In the genomic region with DNA sequence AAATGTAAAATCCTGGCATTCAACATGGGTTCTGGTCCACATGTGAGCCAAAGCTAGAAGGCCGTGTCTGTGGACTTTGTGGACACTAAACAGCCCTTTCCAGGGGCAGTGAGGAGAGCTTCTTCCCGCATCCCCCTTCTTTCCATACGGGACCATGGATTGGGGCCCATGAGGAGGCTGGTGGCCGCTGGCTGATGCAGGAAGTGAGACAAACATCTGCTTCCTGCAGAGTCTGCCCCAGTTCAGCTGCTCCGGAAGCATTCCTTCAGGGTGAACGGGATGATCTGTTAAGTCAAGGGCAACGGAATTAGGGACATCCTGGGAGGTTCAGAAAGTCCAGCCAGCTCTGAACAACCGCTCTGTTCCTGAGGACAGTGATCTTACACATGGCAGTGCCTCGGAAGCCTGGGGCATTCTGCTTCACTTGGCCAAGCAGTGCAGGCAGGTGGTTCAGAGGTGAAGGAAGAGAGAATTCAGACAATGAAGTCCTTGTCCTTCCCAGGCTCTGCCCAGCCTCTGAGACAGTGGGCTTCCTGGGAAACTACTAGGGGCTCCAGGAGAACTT, we compare ENCODE assay signal across 1 cellular context.
TF ChIP-seq lines count a peak whose summit lies in the region.

No MANE protein-coding gene starts in this region.

TF ChIP-seq in HepG2, 621 proteins besides CTCF, POLR2A, EP300 and RAD21 (continues in another document):
- TF ChIP-seq SMARCE1 (IDR thresholded peaks at IDR 0.05; ENCODE audit: borderline replicate concordance) (no peak), ATF1 (CRISPR knock-in tag; IDR thresholded peaks at IDR 0.05) (no peak), RARA (CRISPR knock-in tag; IDR thresholded peaks at IDR 0.05) (0 out of 2 replicates have a peak, but pooled peaks have one; percentile 23), ZNF766 (CRISPR knock-in tag; IDR thresholded peaks at IDR 0.05; ENCODE audit: borderline replicate concordance) (0 out of 2 replicates have a peak, but pooled peaks have one; percentile 31), POGZ (CRISPR knock-in tag; IDR thresholded peaks at IDR 0.05) (peak; percentile 55), ZNF605 (CRISPR knock-in tag; IDR thresholded peaks at IDR 0.05) (no peak), ZBTB38 (CRISPR knock-in tag; IDR thresholded peaks at IDR 0.05) (peak; percentile 79; the same call in 1 of the 2 replicates), TGIF2 (CRISPR knock-in tag; IDR thresholded peaks at IDR 0.05) (no peak), ZSCAN22 (CRISPR knock-in tag; IDR thresholded peaks at IDR 0.05) (no peak), AGO1 (IDR thresholded peaks at IDR 0.05; ENCODE audit: low read depth, low read length, poor library complexity, severe bottlenecking) (no peak), ZNF430 (CRISPR knock-in tag; IDR thresholded peaks at IDR 0.05) (no peak), RBM39 (IDR thresholded peaks at IDR 0.05; ENCODE audit: low read depth, low read length, poor library complexity, severe bottlenecking) (no peak), MEIS2 (CRISPR knock-in tag; IDR thresholded peaks at IDR 0.05) (no peak), NFIC (IDR thresholded peaks at IDR 0.05; ENCODE audit: low read length) (no peak), MIER2 (CRISPR knock-in tag; IDR thresholded peaks at IDR 0.05) (no peak), ZNF567 (CRISPR knock-in tag; IDR thresholded peaks at IDR 0.05; ENCODE audit: borderline replicate concordance) (no peak), JDP2 (CRISPR knock-in tag; IDR thresholded peaks at IDR 0.05; ENCODE audit: borderline replicate concordance) (no peak), PITX1 (CRISPR knock-in tag; IDR thresholded peaks at IDR 0.05) (peak; percentile 76), ZNF10 (CRISPR knock-in tag; IDR thresholded peaks at IDR 0.05; ENCODE audit: borderline replicate concordance, low read depth) (no peak), NR2C2 (CRISPR knock-in tag; IDR thresholded peaks at IDR 0.05; ENCODE audit: borderline replicate concordance) (peak; percentile 98), TAF15 (IDR thresholded peaks at IDR 0.05; ENCODE audit: low read depth, low read length, poor library complexity, severe bottlenecking) (no peak), SNAPC2 (CRISPR knock-in tag; IDR thresholded peaks at IDR 0.05) (no peak), ZNF543 (CRISPR knock-in tag; IDR thresholded peaks at IDR 0.05) (no peak), TBL1XR1 (IDR thresholded peaks at IDR 0.05; ENCODE audit: borderline replicate concordance, low read length, partially characterized antibody) (no peak), ZNF232 (CRISPR knock-in tag; IDR thresholded peaks at IDR 0.05; ENCODE audit: borderline replicate concordance) (0 out of 2 replicates have a peak, but pooled peaks have one; percentile 54), ZFX (CRISPR knock-in tag; IDR thresholded peaks at IDR 0.05; ENCODE audit: low read depth) (peak; percentile 47), ZNF557 (CRISPR knock-in tag; IDR thresholded peaks at IDR 0.05) (peak; percentile 73; the same call in 1 of the 2 replicates), CEBPG (CRISPR knock-in tag; IDR thresholded peaks at IDR 0.05) (no peak), SNAI1 (CRISPR knock-in tag; IDR thresholded peaks at IDR 0.05; ENCODE audit: borderline replicate concordance) (no peak), SKI (IDR thresholded peaks at IDR 0.05; ENCODE audit: partially characterized antibody) (no peak), RAD51 (IDR thresholded peaks at IDR 0.05; ENCODE audit: borderline replicate concordance) (no peak), NR1H2 (CRISPR knock-in tag; IDR thresholded peaks at IDR 0.05; ENCODE audit: borderline replicate concordance, low read depth) (no peak), RCOR2 (CRISPR knock-in tag; IDR thresholded peaks at IDR 0.05) (0 out of 2 replicates have a peak, but pooled peaks have one; percentile 23), HES4 (CRISPR knock-in tag; IDR thresholded peaks at IDR 0.05; ENCODE audit: borderline replicate concordance) (no peak), PAF1 (CRISPR knock-in tag; IDR thresholded peaks at IDR 0.05) (no peak), ZBTB21 (CRISPR knock-in tag; IDR thresholded peaks at IDR 0.05) (no peak), ZNF644 (CRISPR knock-in tag; IDR thresholded peaks at IDR 0.05; ENCODE audit: low read depth) (no peak), YEATS2 (CRISPR knock-in tag; IDR thresholded peaks at IDR 0.05; ENCODE audit: borderline replicate concordance) (no peak)
- TF ChIP-seq, protein P1, sequence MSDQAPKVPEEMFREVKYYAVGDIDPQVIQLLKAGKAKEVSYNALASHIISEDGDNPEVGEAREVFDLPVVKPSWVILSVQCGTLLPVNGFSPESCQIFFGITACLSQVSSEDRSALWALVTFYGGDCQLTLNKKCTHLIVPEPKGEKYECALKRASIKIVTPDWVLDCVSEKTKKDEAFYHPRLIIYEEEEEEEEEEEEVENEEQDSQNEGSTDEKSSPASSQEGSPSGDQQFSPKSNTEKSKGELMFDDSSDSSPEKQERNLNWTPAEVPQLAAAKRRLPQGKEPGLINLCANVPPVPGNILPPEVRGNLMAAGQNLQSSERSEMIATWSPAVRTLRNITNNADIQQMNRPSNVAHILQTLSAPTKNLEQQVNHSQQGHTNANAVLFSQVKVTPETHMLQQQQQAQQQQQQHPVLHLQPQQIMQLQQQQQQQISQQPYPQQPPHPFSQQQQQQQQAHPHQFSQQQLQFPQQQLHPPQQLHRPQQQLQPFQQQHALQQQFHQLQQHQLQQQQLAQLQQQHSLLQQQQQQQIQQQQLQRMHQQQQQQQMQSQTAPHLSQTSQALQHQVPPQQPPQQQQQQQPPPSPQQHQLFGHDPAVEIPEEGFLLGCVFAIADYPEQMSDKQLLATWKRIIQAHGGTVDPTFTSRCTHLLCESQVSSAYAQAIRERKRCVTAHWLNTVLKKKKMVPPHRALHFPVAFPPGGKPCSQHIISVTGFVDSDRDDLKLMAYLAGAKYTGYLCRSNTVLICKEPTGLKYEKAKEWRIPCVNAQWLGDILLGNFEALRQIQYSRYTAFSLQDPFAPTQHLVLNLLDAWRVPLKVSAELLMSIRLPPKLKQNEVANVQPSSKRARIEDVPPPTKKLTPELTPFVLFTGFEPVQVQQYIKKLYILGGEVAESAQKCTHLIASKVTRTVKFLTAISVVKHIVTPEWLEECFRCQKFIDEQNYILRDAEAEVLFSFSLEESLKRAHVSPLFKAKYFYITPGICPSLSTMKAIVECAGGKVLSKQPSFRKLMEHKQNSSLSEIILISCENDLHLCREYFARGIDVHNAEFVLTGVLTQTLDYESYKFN (CRISPR knock-in tag; conservative IDR thresholded peaks at IDR 0.05) = no peak
- TF ChIP-seq, protein P2, sequence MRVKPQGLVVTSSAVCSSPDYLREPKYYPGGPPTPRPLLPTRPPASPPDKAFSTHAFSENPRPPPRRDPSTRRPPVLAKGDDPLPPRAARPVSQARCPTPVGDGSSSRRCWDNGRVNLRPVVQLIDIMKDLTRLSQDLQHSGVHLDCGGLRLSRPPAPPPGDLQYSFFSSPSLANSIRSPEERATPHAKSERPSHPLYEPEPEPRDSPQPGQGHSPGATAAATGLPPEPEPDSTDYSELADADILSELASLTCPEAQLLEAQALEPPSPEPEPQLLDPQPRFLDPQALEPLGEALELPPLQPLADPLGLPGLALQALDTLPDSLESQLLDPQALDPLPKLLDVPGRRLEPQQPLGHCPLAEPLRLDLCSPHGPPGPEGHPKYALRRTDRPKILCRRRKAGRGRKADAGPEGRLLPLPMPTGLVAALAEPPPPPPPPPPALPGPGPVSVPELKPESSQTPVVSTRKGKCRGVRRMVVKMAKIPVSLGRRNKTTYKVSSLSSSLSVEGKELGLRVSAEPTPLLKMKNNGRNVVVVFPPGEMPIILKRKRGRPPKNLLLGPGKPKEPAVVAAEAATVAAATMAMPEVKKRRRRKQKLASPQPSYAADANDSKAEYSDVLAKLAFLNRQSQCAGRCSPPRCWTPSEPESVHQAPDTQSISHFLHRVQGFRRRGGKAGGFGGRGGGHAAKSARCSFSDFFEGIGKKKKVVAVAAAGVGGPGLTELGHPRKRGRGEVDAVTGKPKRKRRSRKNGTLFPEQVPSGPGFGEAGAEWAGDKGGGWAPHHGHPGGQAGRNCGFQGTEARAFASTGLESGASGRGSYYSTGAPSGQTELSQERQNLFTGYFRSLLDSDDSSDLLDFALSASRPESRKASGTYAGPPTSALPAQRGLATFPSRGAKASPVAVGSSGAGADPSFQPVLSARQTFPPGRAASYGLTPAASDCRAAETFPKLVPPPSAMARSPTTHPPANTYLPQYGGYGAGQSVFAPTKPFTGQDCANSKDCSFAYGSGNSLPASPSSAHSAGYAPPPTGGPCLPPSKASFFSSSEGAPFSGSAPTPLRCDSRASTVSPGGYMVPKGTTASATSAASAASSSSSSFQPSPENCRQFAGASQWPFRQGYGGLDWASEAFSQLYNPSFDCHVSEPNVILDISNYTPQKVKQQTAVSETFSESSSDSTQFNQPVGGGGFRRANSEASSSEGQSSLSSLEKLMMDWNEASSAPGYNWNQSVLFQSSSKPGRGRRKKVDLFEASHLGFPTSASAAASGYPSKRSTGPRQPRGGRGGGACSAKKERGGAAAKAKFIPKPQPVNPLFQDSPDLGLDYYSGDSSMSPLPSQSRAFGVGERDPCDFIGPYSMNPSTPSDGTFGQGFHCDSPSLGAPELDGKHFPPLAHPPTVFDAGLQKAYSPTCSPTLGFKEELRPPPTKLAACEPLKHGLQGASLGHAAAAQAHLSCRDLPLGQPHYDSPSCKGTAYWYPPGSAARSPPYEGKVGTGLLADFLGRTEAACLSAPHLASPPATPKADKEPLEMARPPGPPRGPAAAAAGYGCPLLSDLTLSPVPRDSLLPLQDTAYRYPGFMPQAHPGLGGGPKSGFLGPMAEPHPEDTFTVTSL (CRISPR knock-in tag; IDR thresholded peaks at IDR 0.05; ENCODE audit: borderline replicate concordance) = no peak
- TF ChIP-seq, protein P3, sequence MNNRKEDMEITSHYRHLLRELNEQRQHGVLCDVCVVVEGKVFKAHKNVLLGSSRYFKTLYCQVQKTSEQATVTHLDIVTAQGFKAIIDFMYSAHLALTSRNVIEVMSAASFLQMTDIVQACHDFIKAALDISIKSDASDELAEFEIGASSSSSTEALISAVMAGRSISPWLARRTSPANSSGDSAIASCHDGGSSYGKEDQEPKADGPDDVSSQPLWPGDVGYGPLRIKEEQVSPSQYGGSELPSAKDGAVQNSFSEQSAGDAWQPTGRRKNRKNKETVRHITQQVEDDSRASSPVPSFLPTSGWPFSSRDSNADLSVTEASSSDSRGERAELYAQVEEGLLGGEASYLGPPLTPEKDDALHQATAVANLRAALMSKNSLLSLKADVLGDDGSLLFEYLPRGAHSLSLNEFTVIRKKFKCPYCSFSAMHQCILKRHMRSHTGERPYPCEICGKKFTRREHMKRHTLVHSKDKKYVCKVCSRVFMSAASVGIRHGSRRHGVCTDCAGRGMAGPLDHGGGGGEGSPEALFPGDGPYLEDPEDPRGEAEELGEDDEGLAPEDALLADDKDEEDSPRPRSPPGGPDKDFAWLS (CRISPR knock-in tag; IDR thresholded peaks at IDR 0.05; ENCODE audit: borderline replicate concordance) = no peak
- TF ChIP-seq, protein P4, sequence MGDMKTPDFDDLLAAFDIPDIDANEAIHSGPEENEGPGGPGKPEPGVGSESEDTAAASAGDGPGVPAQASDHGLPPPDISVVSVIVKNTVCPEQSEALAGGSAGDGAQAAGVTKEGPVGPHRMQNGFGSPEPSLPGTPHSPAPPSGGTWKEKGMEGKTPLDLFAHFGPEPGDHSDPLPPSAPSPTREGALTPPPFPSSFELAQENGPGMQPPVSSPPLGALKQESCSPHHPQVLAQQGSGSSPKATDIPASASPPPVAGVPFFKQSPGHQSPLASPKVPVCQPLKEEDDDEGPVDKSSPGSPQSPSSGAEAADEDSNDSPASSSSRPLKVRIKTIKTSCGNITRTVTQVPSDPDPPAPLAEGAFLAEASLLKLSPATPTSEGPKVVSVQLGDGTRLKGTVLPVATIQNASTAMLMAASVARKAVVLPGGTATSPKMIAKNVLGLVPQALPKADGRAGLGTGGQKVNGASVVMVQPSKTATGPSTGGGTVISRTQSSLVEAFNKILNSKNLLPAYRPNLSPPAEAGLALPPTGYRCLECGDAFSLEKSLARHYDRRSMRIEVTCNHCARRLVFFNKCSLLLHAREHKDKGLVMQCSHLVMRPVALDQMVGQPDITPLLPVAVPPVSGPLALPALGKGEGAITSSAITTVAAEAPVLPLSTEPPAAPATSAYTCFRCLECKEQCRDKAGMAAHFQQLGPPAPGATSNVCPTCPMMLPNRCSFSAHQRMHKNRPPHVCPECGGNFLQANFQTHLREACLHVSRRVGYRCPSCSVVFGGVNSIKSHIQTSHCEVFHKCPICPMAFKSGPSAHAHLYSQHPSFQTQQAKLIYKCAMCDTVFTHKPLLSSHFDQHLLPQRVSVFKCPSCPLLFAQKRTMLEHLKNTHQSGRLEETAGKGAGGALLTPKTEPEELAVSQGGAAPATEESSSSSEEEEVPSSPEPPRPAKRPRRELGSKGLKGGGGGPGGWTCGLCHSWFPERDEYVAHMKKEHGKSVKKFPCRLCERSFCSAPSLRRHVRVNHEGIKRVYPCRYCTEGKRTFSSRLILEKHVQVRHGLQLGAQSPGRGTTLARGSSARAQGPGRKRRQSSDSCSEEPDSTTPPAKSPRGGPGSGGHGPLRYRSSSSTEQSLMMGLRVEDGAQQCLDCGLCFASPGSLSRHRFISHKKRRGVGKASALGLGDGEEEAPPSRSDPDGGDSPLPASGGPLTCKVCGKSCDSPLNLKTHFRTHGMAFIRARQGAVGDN (CRISPR knock-in tag; IDR thresholded peaks at IDR 0.05) = peak; percentile 80
- TF ChIP-seq, protein P5, sequence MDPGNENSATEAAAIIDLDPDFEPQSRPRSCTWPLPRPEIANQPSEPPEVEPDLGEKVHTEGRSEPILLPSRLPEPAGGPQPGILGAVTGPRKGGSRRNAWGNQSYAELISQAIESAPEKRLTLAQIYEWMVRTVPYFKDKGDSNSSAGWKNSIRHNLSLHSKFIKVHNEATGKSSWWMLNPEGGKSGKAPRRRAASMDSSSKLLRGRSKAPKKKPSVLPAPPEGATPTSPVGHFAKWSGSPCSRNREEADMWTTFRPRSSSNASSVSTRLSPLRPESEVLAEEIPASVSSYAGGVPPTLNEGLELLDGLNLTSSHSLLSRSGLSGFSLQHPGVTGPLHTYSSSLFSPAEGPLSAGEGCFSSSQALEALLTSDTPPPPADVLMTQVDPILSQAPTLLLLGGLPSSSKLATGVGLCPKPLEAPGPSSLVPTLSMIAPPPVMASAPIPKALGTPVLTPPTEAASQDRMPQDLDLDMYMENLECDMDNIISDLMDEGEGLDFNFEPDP (CRISPR knock-in tag; conservative IDR thresholded peaks at IDR 0.05) = 0 out of 2 replicates have a peak, but pooled peaks have one; percentile 70
- TF ChIP-seq, protein P6, sequence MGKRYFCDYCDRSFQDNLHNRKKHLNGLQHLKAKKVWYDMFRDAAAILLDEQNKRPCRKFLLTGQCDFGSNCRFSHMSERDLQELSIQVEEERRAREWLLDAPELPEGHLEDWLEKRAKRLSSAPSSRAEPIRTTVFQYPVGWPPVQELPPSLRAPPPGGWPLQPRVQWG (CRISPR knock-in tag; IDR thresholded peaks at IDR 0.05; ENCODE audit: borderline replicate concordance, low read depth) = no peak
- TF ChIP-seq, protein P7, sequence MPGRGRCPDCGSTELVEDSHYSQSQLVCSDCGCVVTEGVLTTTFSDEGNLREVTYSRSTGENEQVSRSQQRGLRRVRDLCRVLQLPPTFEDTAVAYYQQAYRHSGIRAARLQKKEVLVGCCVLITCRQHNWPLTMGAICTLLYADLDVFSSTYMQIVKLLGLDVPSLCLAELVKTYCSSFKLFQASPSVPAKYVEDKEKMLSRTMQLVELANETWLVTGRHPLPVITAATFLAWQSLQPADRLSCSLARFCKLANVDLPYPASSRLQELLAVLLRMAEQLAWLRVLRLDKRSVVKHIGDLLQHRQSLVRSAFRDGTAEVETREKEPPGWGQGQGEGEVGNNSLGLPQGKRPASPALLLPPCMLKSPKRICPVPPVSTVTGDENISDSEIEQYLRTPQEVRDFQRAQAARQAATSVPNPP (CRISPR knock-in tag; IDR thresholded peaks at IDR 0.05) = no peak
